Comparison of ENCODE assay signal across 8 cellular contexts in genomic region chr3:150762662-150763121, GRCh38. TPM values are rescaled to one million over a fixed set of nuclear protein-coding genes. Genes with fewer than 3 reads are reported as not detected.
DNase-seq lines count a peak whose midpoint lies in the region; ATAC-seq, FAIRE-seq and TF ChIP-seq lines count a peak whose summit lies in the region.

No MANE protein-coding gene starts in this region.

- H3K4me1 ChIP-seq in endothelial cell of umbilical vein (ENCODE audit: control insufficient read depth, extremely low read depth, insufficient read depth, low read length) (peaks cover 19% of the 10 kb centered on the region), prostate gland (replicated peaks) (peaks cover 4% of the 10 kb centered on the region)

- no peaks in the 10 kb centered on the region for H4K20me1 ChIP-seq in endothelial cell of umbilical vein (replicated peaks; ENCODE audit: control insufficient read depth, extremely low read depth, insufficient read depth, low read length)

- H3K9me3 ChIP-seq in MG63, result no peaks in the 10 kb centered on the region
- no peaks in the 10 kb centered on the region for H3K9me3 ChIP-seq in endothelial cell of umbilical vein (replicated peaks; ENCODE audit: control insufficient read depth, insufficient read depth, low read length)
- no peaks in the 10 kb centered on the region for H3K9me3 ChIP-seq in prostate gland

- WGBS in prostate gland, result 0% methylated on average over 25 of the region's 76 CpGs

- dilution Hi-C loops in endothelial cell of umbilical vein (cut with MboI; ENCODE audit: extremely low pct_ligation_motif_present, low sequenced_read_pairs), result no loop called here

- no peaks in the 10 kb centered on the region for H3K9me1 ChIP-seq in endothelial cell of umbilical vein (replicated peaks; ENCODE audit: control insufficient read depth, extremely low read depth, insufficient read depth, low read length)

- H3K79me2 ChIP-seq in endothelial cell of umbilical vein (ENCODE audit: control insufficient read depth, insufficient read depth, low read length), result peaks cover 43% of the 10 kb centered on the region

- POLR2A ChIA-PET in endothelial cell of umbilical vein (lab: Charles Lee), result interaction anchor here (0.6 to 2.6 kb wide), 12 partner anchors 59 to 1782 kb away, joined by 3 to 9 read pairs (median 6); partner anchors contain the start of genes EIF2A, ERICH6, SELENOT and SERP1

- TF ChIP-seq CTCF in AG09309 (IDR thresholded peaks at IDR 0.05; ENCODE audit: control insufficient read depth, insufficient read depth, low read depth, low read length, missing control alignments), result no peak
- TF ChIP-seq CTCF in endothelial cell of umbilical vein (IDR thresholded peaks at IDR 0.05; ENCODE audit: extremely low read depth in 1 of 2, insufficient read depth in 1 of 2, low read depth in 1 of 2, low read length in 2 of 2), result no peak
- TF ChIP-seq CTCF in prostate gland (IDR thresholded peaks at IDR 0.05), result no peak

- H3K4me3 ChIP-seq in AG09309 (ENCODE audit: control insufficient read depth, low read depth, low read length) (peak overlapping the region; percentile 95), MG63 (peak overlapping the region; percentile 76), endothelial cell of umbilical vein (replicated peaks in 1 of 3; ENCODE audit: insufficient read depth in 1 of 3, low read depth in 1 of 3, low read length in 3 of 3) (peak overlapping the region; percentile 43 to 85 (median 64)), prostate gland (peak overlapping the region; percentile 74 to 98)

- no peaks in the 10 kb centered on the region for H3K27me3 ChIP-seq in MG63
- no peaks in the 10 kb centered on the region for H3K27me3 ChIP-seq in endothelial cell of umbilical vein (ENCODE audit: control insufficient read depth in 2 of 2, insufficient read depth in 2 of 2, low read length in 2 of 2)
- H3K27me3 ChIP-seq in prostate gland (replicated peaks; ENCODE audit: insufficient read depth), result no peaks in the 10 kb centered on the region

- intact Hi-C loops in endothelial cell of umbilical vein (cut with micrococcal nuclease), result loop anchor here (1.0 to 10.0 kb wide), 8 partner anchors 41 to 1010 kb away; partner anchors contain the start of genes EIF2A, ERICH6, SELENOT and SERP1
- intact Hi-C loops in prostate gland (cut with DNase I), result loop anchor here (5.0 to 10.0 kb wide), 5 partner anchors 40 to 1798 kb away; partner anchors contain the start of genes EIF2A, SELENOT, SERP1 and TSC22D2

- DNase-seq in AG09309 (ENCODE audit: low read depth) (no peak), MG63 (no peak), endothelial cell of umbilical vein (ENCODE audit: low read depth, low spot score) (no peak), prostate gland (ENCODE audit: low spot score) (no peak), NCI-H446 (lab: John Stamatoyannopoulos, UW) (no peak), amniotic stem cell (lab: John Stamatoyannopoulos, UW) (no peak)
- DNase-seq in NK-92 treated with Interleukin-12 subunit alpha and Interleukin-12 subunit beta, amount 100 ng/mL, for 24 hours (lab: John Stamatoyannopoulos, UW), result no peak

- peak; percentile 0 for ATAC-seq in GM19467 (IDR thresholded peaks at IDR 0.05; ENCODE audit: unreplicated experiment)

- no peak for FAIRE-seq in endothelial cell of umbilical vein (lab: Jason Lieb, UNC)

- BruUV-seq in endothelial cell of umbilical vein (replicated peaks; lab: Mats Ljungman, UMichigan), result no TSS peak

- H3K36me3 ChIP-seq in MG63 (peaks cover 22% of the 10 kb centered on the region), endothelial cell of umbilical vein (ENCODE audit: control insufficient read depth in 2 of 2, extremely low read depth in 1 of 2, insufficient read depth in 2 of 2, low read length in 2 of 2) (no peaks in the 10 kb centered on the region), prostate gland (no peaks in the 10 kb centered on the region)

- H3K4me2 ChIP-seq in endothelial cell of umbilical vein (ENCODE audit: insufficient read depth, low read length), result peak overlapping the region; percentile 96

- peak overlapping the region; percentile 86 for H3K27ac ChIP-seq in endothelial cell of umbilical vein (ENCODE audit: insufficient read depth, low read depth, low read length)
- H3K27ac ChIP-seq in prostate gland, result peak overlapping the region; percentile 98 to 100

- CTCF ChIA-PET in endothelial cell of umbilical vein (lab: Charles Lee), result interaction anchor here (0.7 to 4.2 kb wide), 16 partner anchors 9 to 793 kb away, joined by 3 to 33 read pairs (median 5); partner anchors contain the start of genes ERICH6, MED12L, PFN2 and SELENOT

- TF ChIP-seq POLR2A in endothelial cell of umbilical vein (IDR thresholded peaks at IDR 0.05; ENCODE audit: low read depth, low read length), result no peak
- TF ChIP-seq POLR2A in prostate gland (IDR thresholded peaks at IDR 0.05), result peak; percentile 99

- peak overlapping the region; percentile 95 for H3K9ac ChIP-seq in endothelial cell of umbilical vein (replicated peaks; ENCODE audit: extremely low read depth, insufficient read depth, low read length)

- peak overlapping the region; percentile 35 for H2AFZ ChIP-seq in endothelial cell of umbilical vein (ENCODE audit: low read depth, low read length)

TF ChIP-seq in endothelial cell of umbilical vein, 7 proteins besides CTCF, POLR2A, EP300 and RAD21:
- no peak for TF ChIP-seq MAX (IDR thresholded peaks at IDR 0.05; ENCODE audit: insufficient read depth, insufficient read length)
- no peak for TF ChIP-seq FOS (IDR thresholded peaks at IDR 0.05; ENCODE audit: borderline replicate concordance, insufficient read depth, low read length)
- TF ChIP-seq POLR2AphosphoS5 (IDR thresholded peaks at IDR 0.05; ENCODE audit: insufficient read depth, low read depth, low read length), result no peak
- no peak for TF ChIP-seq EZH2 (IDR thresholded peaks at IDR 0.05; ENCODE audit: borderline replicate concordance, low read depth, low read length, severe bottlenecking)
- TF ChIP-seq GATA2 (IDR thresholded peaks at IDR 0.05; ENCODE audit: insufficient read depth, insufficient read length, low read depth, low read length), result no peak
- TF ChIP-seq JUN (IDR thresholded peaks at IDR 0.05; ENCODE audit: borderline replicate concordance, insufficient read depth, insufficient read length, low read depth), result no peak
- TF ChIP-seq MYC (IDR thresholded peaks at IDR 0.05; ENCODE audit: low read depth, low read length), result no peak

RNA-seq across cellular contexts. Expression of gene SIAH2, which starts 0.3 kb away (rescaled TPM):
- 27.4 and 31.3 TPM in 2 replicates for total RNA-seq in MG63 (2014; rRNA removed; shearing (Covaris generic); ENCODE audit: low replicate concordance)
- 16.0 and 16.7 TPM in 2 replicates for total RNA-seq in endothelial cell of umbilical vein
- polyA plus RNA-seq in endothelial cell of umbilical vein, result 25.1 and 45.8 TPM in 2 replicates
- polyA plus RNA-seq in endothelial cell of umbilical vein (2011; cell fraction: cytosol; rRNA removed), result 19.9 and 30.5 TPM in 2 replicates
- polyA plus RNA-seq in endothelial cell of umbilical vein (2011; cell fraction: nucleus; rRNA removed), result 12.9 and 17.8 TPM in 2 replicates
- 15.6 and 18.8 TPM in 2 replicates for polyA plus RNA-seq in endothelial cell of umbilical vein (2012)
- 16.6 and 26.8 TPM in 2 replicates for polyA minus RNA-seq in endothelial cell of umbilical vein
- 56.5 TPM for polyA minus RNA-seq in endothelial cell of umbilical vein (2011; cell fraction: cytosol; rRNA and poly(A)+ RNA removed)
- 7.1 and 8.8 TPM in 2 replicates for polyA minus RNA-seq in endothelial cell of umbilical vein (2011; cell fraction: nucleus; rRNA and poly(A)+ RNA removed)
- 10 to 100 TPM; 47.4 to 48.9 TPM for total RNA-seq in prostate gland

RNA-seq across cellular contexts. Expression of gene ERICH6, which starts 59.0 kb away (rescaled TPM):
- total RNA-seq in MG63 (2014; rRNA removed; shearing (Covaris generic); ENCODE audit: low replicate concordance), result 0.66 TPM in 1 of 2 replicates, not detected in the other
- not detected in 2 replicates for total RNA-seq in endothelial cell of umbilical vein
- not detected in 2 replicates for polyA plus RNA-seq in endothelial cell of umbilical vein
- not detected in 2 replicates for polyA plus RNA-seq in endothelial cell of umbilical vein (2011; cell fraction: cytosol; rRNA removed)
- polyA plus RNA-seq in endothelial cell of umbilical vein (2011; cell fraction: nucleus; rRNA removed), result not detected in 2 replicates
- 0.12 TPM in 1 of 2 replicates, not detected in the other for polyA plus RNA-seq in endothelial cell of umbilical vein (2012)
- not detected in 2 replicates for polyA minus RNA-seq in endothelial cell of umbilical vein
- polyA minus RNA-seq in endothelial cell of umbilical vein (2011; cell fraction: cytosol; rRNA and poly(A)+ RNA removed), result not detected
- 0.19 TPM in 1 of 2 replicates, not detected in the other for polyA minus RNA-seq in endothelial cell of umbilical vein (2011; cell fraction: nucleus; rRNA and poly(A)+ RNA removed)
- total RNA-seq in prostate gland, result under 1 TPM; 0.09 to 0.57 TPM
